8 cellular contexts compared by ENCODE assay signal in the genomic region with DNA sequence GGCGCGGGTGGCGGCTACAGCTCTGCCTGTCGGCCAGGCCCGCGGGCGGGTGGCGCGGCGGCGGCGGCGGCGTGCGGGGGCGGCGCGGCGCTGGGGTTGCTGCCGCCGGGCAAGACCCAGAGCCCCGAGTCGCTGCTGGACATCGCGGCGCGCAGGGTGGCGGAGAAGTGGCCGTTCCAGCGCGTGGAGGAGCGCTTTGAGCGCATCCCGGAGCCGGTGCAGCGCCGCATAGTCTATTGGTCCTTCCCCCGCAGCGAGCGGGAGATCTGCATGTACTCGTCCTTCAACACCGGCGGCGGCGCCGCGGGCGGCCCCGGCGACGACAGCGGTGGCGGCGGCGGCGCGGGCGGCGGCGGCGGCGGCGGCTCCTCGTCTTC. TPM values are rescaled to one million over a fixed set of nuclear protein-coding genes. Genes with fewer than 3 reads are reported as not detected.
A peak's percentile ranks its signal among the peaks of the same experiment; 100 is the strongest.
DNase-seq lines count a peak whose midpoint lies in the region; ATAC-seq and TF ChIP-seq lines count a peak whose summit lies in the region.

No MANE protein-coding gene starts in this region.

- H3K4me2 ChIP-seq in Karpas-422 (ENCODE audit: low read depth, low read length, poor library complexity, severe bottlenecking) = no peak overlapping the region

- DNase-seq in activated effector memory CD4-positive, alpha-beta T cell treated with anti-CD3 and anti-CD28 coated beads, Interleukin-2, amount 50 U/mL, for 16 hours = peak; percentile 80
- no peak for DNase-seq in activated effector memory CD4-positive, alpha-beta T cell treated with Interleukin-2 at 50 U/mL for 16 hours
- DNase-seq in Karpas-422 = no peak
- DNase-seq in activated gamma-delta T cell treated with anti-CD3 and anti-CD28 coated beads, Interleukin-2, amount 50 U/mL, for 16 hours (ENCODE audit: low read depth) = peak; percentile 20
- DNase-seq in heart left ventricle = peak in 4 of 5 donors; percentile 41 to 75 (median 54)
- peak; percentile 76 for DNase-seq in sigmoid colon
- DNase-seq in cerebellar nuclear complex (lab: John Stamatoyannopoulos, UW) = no peak
- DNase-seq in occipital lobe (lab: John Stamatoyannopoulos, UW) = no peak

- H2AFZ ChIP-seq in Karpas-422 (ENCODE audit: low read length) = no peak overlapping the region

- H3K9me2 ChIP-seq in Karpas-422 (replicated peaks; ENCODE audit: insufficient read depth, low read length) = no peaks in the 10 kb centered on the region

- H3K27me3 ChIP-seq in Karpas-422 (ENCODE audit: low read length) = peaks cover 4% of the 10 kb centered on the region; the same call in 1 of the 2 replicates
- no peaks in the 10 kb centered on the region for H3K27me3 ChIP-seq in heart left ventricle
- no peaks in the 10 kb centered on the region for H3K27me3 ChIP-seq in sigmoid colon

- no peak overlapping the region for H3K9ac ChIP-seq in Karpas-422 (ENCODE audit: low read length)

- H4K20me1 ChIP-seq in Karpas-422 (ENCODE audit: insufficient read depth, low read depth, low read length) = peaks cover 29% of the 10 kb centered on the region; the same call in 1 of the 2 replicates

- H3K9me3 ChIP-seq in Karpas-422 (ENCODE audit: low read length) (no peaks in the 10 kb centered on the region), heart left ventricle (no peaks in the 10 kb centered on the region), sigmoid colon (no peaks in the 10 kb centered on the region)

- no peak for TF ChIP-seq CTCF in heart left ventricle (IDR thresholded peaks at IDR 0.05)
- no peak for TF ChIP-seq CTCF in sigmoid colon (IDR thresholded peaks at IDR 0.05)

- peak overlapping the region; percentile 41; the same call in 1 of the 2 replicates for H3K4me3 ChIP-seq in Karpas-422 (ENCODE audit: low read length)
- peak overlapping the region in 11 of 12 donors; percentile 53 to 95 (median 87) for H3K4me3 ChIP-seq in heart left ventricle
- H3K4me3 ChIP-seq in sigmoid colon = peak overlapping the region; percentile 61 to 99 (median 91)

- ATAC-seq in heart left ventricle = no peak

- no peaks in the 10 kb centered on the region for H3K36me3 ChIP-seq in Karpas-422 (ENCODE audit: insufficient read depth, low read length)
- no peaks in the 10 kb centered on the region for H3K36me3 ChIP-seq in heart left ventricle
- no peaks in the 10 kb centered on the region for H3K36me3 ChIP-seq in sigmoid colon

- 0 to 2% (median 0%) methylated on average over 11 to 64 of the region's 64 CpGs for WGBS in heart left ventricle, 4 donors
- 0 to 1% methylated on average over 64 of the region's 64 CpGs for WGBS in sigmoid colon, 2 donors

- H3K4me1 ChIP-seq in Karpas-422 (ENCODE audit: low read length) (peaks cover 30% of the 10 kb centered on the region), heart left ventricle (peaks cover 2 to 53% (median 25%) of the 10 kb centered on the region in 12 donors), sigmoid colon (peaks cover 0 to 53% (median 37%) of the 10 kb centered on the region in 4 donors)

- intact Hi-C loops in heart left ventricle (cut with DNase I) = loop anchor here (1.0 to 10.0 kb wide), 15 partner anchors 70 to 482 kb away; partner anchors contain the start of genes ERCC8 (in 4 of the 10), NDUFAF2 (in 4 of the 10) and SMIM15 (in 3 of the 10)
- intact Hi-C loops in sigmoid colon (cut with DNase I) = loop anchor here (2.0 to 5.0 kb wide), 2 partner anchors 76 to 385 kb away; partner anchors contain the start of genes ERCC8 and NDUFAF2

- no peak overlapping the region for H3K27ac ChIP-seq in Karpas-422 (ENCODE audit: low read length)
- peak overlapping the region in 10 of 12 donors; percentile 66 to 97 (median 84) for H3K27ac ChIP-seq in heart left ventricle
- H3K27ac ChIP-seq in sigmoid colon = peak overlapping the region; percentile 91 to 99 (median 92)

- TF ChIP-seq POLR2A in heart left ventricle (IDR thresholded peaks at IDR 0.05) (no peak), sigmoid colon (IDR thresholded peaks at IDR 0.05) (no peak)

- H3K79me2 ChIP-seq in Karpas-422 (ENCODE audit: low read length) = no peaks in the 10 kb centered on the region

- TF ChIP-seq EP300 in sigmoid colon (IDR thresholded peaks at IDR 0.05) = no peak

RNA-seq across cellular contexts. Expression of gene ZSWIM6, which starts 0.3 kb away (rescaled TPM):
- total RNA-seq in Karpas-422 (2014; rRNA removed; shearing (Covaris generic); ENCODE audit: low replicate concordance) = 1.7 and 4.2 TPM in 2 replicates
- 10 to 100 TPM in 2 of 9 donors, 1 to 10 TPM in 7; 4.5 to 14.9 (median 6.9) TPM for total RNA-seq in heart left ventricle
- polyA plus RNA-seq in heart left ventricle = 1 to 10 TPM; 1.9 to 3.8 TPM
- total RNA-seq in sigmoid colon = 10 to 100 TPM; 11.3 to 17.7 (median 13.3) TPM
- polyA plus RNA-seq in sigmoid colon = 1 to 10 TPM; 4.2 to 6.7 (median 5.8) TPM
- 57.4 TPM for total RNA-seq in occipital lobe

Comparison
In these comparisons a context has a peak if more than half of its experiments do, and no peak if none do; other contexts are left out.
1. DNase-seq: peak in activated effector memory CD4-positive, alpha-beta T cell treated with anti-CD3 and anti-CD28 coated beads, Interleukin-2, amount 50 U/mL, for 16 hours (single experiment), activated gamma-delta T cell treated with anti-CD3 and anti-CD28 coated beads, Interleukin-2, amount 50 U/mL, for 16 hours (single experiment), heart left ventricle (4 of 5) and sigmoid colon (single experiment); none in activated effector memory CD4-positive, alpha-beta T cell treated with Interleukin-2 at 50 U/mL for 16 hours (single experiment), Karpas-422 (single experiment), cerebellar nuclear complex (0 of 2) and occipital lobe (single experiment).
2. H3K4me3 ChIP-seq: peak in every context shown above with its lines; median percentile 91 in sigmoid colon; 87 in heart left ventricle; 41 in Karpas-422.